In genomic region chr18:47997338-47997780, GRCh38 we compare ENCODE assay signal across 10 cellular contexts.
DNase-seq lines count a peak whose midpoint lies in the region; ATAC-seq, FAIRE-seq and TF ChIP-seq lines count a peak whose summit lies in the region.
"Had no signal": no experiment of that assay in that cellular context is flagged by ENCODE, and none has a peak within 500 bp of the region (broad histone marks: within the 10 kb centered on the region; RNA-seq: fewer than 3 reads in every experiment).

No MANE protein-coding gene starts in this region.

- no peak for FAIRE-seq in pancreas (lab: Jason Lieb, UNC)
- FAIRE-seq: GM18507, TTC549 had no signal

- no peaks in the 10 kb centered on the region for H3K27me3 ChIP-seq in heart right ventricle
- no peaks in the 10 kb centered on the region for H3K27me3 ChIP-seq in pancreas

- H3K36me3 Mint-ChIP-seq in WTC11 (peaks cover 15% of the 10 kb centered on the region), type B pancreatic cell (no peaks in the 10 kb centered on the region)
- H3K36me3 Mint-ChIP-seq in T-helper 2 cell treated with Interferon-gamma antibody and Interleukin-4, amounts not matched to agents 5 μg/mL and 100 μg/mL, for 36 hours (ENCODE audit: low read depth) = no peaks in the 10 kb centered on the region

- DNase-seq in heart right ventricle = no peak
- DNase-seq in left ventricle myocardium superior = no peak
- DNase-seq in WTC11 (ENCODE audit: low spot score) = peak; percentile 85
- DNase-seq in foreskin fibroblast = peak in 1 of 2 donors; percentile 7
- DNase-seq in type B pancreatic cell (ENCODE audit: extremely low spot score, unreplicated experiment) = no peak
- DNase-seq in T-helper 2 cell treated with Interferon-gamma antibody and Interleukin-4, amounts not matched to agents 5 μg/mL and 100 μg/mL, for 36 hours (ENCODE audit: low spot score) = no peak
- DNase-seq in pancreas = no peak

- ATAC-seq in heart right ventricle (no peak), left ventricle myocardium superior (no peak), WTC11 (peak; percentile 95), GM21526 (IDR thresholded peaks at IDR 0.05; ENCODE audit: low FRiP score, unreplicated experiment) (no peak), pancreas (no peak)

- no peaks in the 10 kb centered on the region for H3K36me3 ChIP-seq in heart right ventricle
- H3K36me3 ChIP-seq in pancreas = no peaks in the 10 kb centered on the region

- peaks cover 44% of the 10 kb centered on the region for H3K9me3 Mint-ChIP-seq in WTC11
- H3K9me3 Mint-ChIP-seq in type B pancreatic cell = no peaks in the 10 kb centered on the region
- peaks cover 18% of the 10 kb centered on the region for H3K9me3 Mint-ChIP-seq in T-helper 2 cell treated with Interferon-gamma antibody and Interleukin-4, amounts not matched to agents 5 μg/mL and 100 μg/mL, for 36 hours

- no peaks in the 10 kb centered on the region for H3K27me3 Mint-ChIP-seq in WTC11 (ENCODE audit: low read depth)
- no peaks in the 10 kb centered on the region for H3K27me3 Mint-ChIP-seq in type B pancreatic cell
- H3K27me3 Mint-ChIP-seq in T-helper 2 cell treated with Interferon-gamma antibody and Interleukin-4, amounts not matched to agents 5 μg/mL and 100 μg/mL, for 36 hours (ENCODE audit: low read depth) = peaks cover 2% of the 10 kb centered on the region

- POLR2A ChIA-PET in WTC11 (lab: Charles Lee) = no interaction called here

- H3K4me3 Mint-ChIP-seq in WTC11 (no peak overlapping the region), type B pancreatic cell (no peak overlapping the region)
- H3K4me3 Mint-ChIP-seq in T-helper 2 cell treated with Interferon-gamma antibody and Interleukin-4, amounts not matched to agents 5 μg/mL and 100 μg/mL, for 36 hours = no peak overlapping the region

- CTCF ChIA-PET in WTC11 (lab: Charles Lee) = interaction anchor here (0.5 to 4.4 kb wide), 54 partner anchors 9 to 488 kb away, joined by 3 to 55 read pairs (median 5); no protein-coding TSS in a partner anchor

- H3K9me3 ChIP-seq in heart right ventricle = peaks cover 0 to 11% (median 0%) of the 10 kb centered on the region in 11 donors
- H3K9me3 ChIP-seq in pancreas = no peaks in the 10 kb centered on the region

- H3K27ac ChIP-seq in heart right ventricle (no peak overlapping the region), pancreas (no peak overlapping the region)

- intact Hi-C loops in heart right ventricle (cut with DNase I) = no loop called here
- intact Hi-C loops in left ventricle myocardium superior (cut with micrococcal nuclease) = no loop called here
- intact Hi-C loops in pancreas (cut with DNase I) = no loop called here

- 59 to 63% methylated on average over 5 of the region's 5 CpGs for WGBS in heart right ventricle, 2 donors
- WGBS in pancreas, 2 donors = 61 to 63% methylated on average over 5 of the region's 5 CpGs

- H3K27ac Mint-ChIP-seq in WTC11 (no peak overlapping the region), type B pancreatic cell (no peak overlapping the region)
- no peak overlapping the region for H3K27ac Mint-ChIP-seq in T-helper 2 cell treated with Interferon-gamma antibody and Interleukin-4, amounts not matched to agents 5 μg/mL and 100 μg/mL, for 36 hours

- H3K4me1 ChIP-seq in heart right ventricle (peaks cover 0 to 8% (median 0%) of the 10 kb centered on the region in 9 donors), pancreas (no peaks in the 10 kb centered on the region)

- H3K4me3 ChIP-seq in heart right ventricle = no peak overlapping the region
- no peak overlapping the region for H3K4me3 ChIP-seq in foreskin fibroblast (ENCODE audit: low read depth in 1 of 2, low read length in 2 of 2)
- H3K4me3 ChIP-seq in pancreas = no peak overlapping the region

- TF ChIP-seq CTCF in heart right ventricle (IDR thresholded peaks at IDR 0.05) = peak in 5 of 9 donors; percentile 21 to 41 (median 32)
- TF ChIP-seq CTCF in WTC11 (IDR thresholded peaks at IDR 0.05) = peak; percentile 83
- TF ChIP-seq CTCF in foreskin fibroblast (IDR thresholded peaks at IDR 0.05; ENCODE audit: low read depth, low read length) = peak; percentile 32
- TF ChIP-seq CTCF in type B pancreatic cell (conservative IDR thresholded peaks at IDR 0.05) = peak; percentile 72
- TF ChIP-seq CTCF in pancreas (IDR thresholded peaks at IDR 0.05) = no peak

- peaks cover 14% of the 10 kb centered on the region for H3K4me1 Mint-ChIP-seq in WTC11
- H3K4me1 Mint-ChIP-seq in type B pancreatic cell (ENCODE audit: unreplicated experiment) = peaks cover 13% of the 10 kb centered on the region
- peaks cover 5% of the 10 kb centered on the region for H3K4me1 Mint-ChIP-seq in T-helper 2 cell treated with Interferon-gamma antibody and Interleukin-4, amounts not matched to agents 5 μg/mL and 100 μg/mL, for 36 hours (ENCODE audit: low read depth)

TF ChIP-seq in WTC11, 78 proteins besides CTCF, POLR2A, EP300 and RAD21:
- TF ChIP-seq ELF4 (CRISPR knock-in tag; IDR thresholded peaks at IDR 0.05; ENCODE audit: low read depth) (no peak), JUN (CRISPR knock-in tag; IDR thresholded peaks at IDR 0.05) (no peak), TEAD1 (CRISPR knock-in tag; IDR thresholded peaks at IDR 0.05) (0 out of 2 replicates have a peak, but pooled peaks have one; percentile 20)
- TF ChIP-seq, protein P1, sequence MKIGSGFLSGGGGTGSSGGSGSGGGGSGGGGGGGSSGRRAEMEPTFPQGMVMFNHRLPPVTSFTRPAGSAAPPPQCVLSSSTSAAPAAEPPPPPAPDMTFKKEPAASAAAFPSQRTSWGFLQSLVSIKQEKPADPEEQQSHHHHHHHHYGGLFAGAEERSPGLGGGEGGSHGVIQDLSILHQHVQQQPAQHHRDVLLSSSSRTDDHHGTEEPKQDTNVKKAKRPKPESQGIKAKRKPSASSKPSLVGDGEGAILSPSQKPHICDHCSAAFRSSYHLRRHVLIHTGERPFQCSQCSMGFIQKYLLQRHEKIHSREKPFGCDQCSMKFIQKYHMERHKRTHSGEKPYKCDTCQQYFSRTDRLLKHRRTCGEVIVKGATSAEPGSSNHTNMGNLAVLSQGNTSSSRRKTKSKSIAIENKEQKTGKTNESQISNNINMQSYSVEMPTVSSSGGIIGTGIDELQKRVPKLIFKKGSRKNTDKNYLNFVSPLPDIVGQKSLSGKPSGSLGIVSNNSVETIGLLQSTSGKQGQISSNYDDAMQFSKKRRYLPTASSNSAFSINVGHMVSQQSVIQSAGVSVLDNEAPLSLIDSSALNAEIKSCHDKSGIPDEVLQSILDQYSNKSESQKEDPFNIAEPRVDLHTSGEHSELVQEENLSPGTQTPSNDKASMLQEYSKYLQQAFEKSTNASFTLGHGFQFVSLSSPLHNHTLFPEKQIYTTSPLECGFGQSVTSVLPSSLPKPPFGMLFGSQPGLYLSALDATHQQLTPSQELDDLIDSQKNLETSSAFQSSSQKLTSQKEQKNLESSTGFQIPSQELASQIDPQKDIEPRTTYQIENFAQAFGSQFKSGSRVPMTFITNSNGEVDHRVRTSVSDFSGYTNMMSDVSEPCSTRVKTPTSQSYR (CRISPR knock-in tag; IDR thresholded peaks at IDR 0.05) = no peak
- TF ChIP-seq, protein P2, sequence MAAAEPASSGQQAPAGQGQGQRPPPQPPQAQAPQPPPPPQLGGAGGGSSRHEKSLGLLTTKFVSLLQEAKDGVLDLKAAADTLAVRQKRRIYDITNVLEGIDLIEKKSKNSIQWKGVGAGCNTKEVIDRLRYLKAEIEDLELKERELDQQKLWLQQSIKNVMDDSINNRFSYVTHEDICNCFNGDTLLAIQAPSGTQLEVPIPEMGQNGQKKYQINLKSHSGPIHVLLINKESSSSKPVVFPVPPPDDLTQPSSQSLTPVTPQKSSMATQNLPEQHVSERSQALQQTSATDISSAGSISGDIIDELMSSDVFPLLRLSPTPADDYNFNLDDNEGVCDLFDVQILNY (CRISPR knock-in tag; IDR thresholded peaks at IDR 0.05) = no peak

Comparison
In these comparisons a context has a peak if more than half of its experiments do, and no peak if none do; other contexts are left out.
1. CTCF ChIP-seq: peak in heart right ventricle (5 of 9), WTC11 (single experiment), foreskin fibroblast (single experiment) and type B pancreatic cell (single experiment); none in pancreas (0 of 4).